Comparison of ENCODE assay signal across 18 cellular contexts in the genomic region with DNA sequence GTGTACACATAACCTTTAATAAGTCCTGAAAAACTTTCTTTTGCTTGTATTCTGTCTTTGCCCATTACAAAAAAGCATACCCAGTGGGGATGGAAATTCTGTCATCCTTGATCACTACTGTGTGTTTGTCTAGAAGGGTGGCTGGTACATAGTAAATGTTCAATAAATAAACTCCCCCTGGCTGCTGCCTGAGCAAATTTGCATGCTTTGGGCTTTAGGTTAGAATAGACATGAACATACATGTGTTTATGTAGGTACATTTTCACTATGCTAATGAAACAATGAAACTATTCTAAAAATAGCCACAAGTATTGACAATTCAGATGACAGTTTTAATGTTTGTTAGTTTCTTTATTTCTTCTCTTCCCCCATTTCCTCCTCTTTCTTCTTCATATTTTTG. TPM values are rescaled to one million over a fixed set of nuclear protein-coding genes. Genes with fewer than 3 reads are reported as not detected.
DNase-seq lines count a peak whose midpoint lies in the region; ATAC-seq, FAIRE-seq and TF ChIP-seq lines count a peak whose summit lies in the region.
"Had no signal": no experiment of that assay in that cellular context is flagged by ENCODE, and none has a peak within 500 bp of the region (broad histone marks: within the 10 kb centered on the region; RNA-seq: fewer than 3 reads in every experiment).

No MANE protein-coding gene starts in this region.

- no peak overlapping the region for H3K27ac ChIP-seq in GM12878 (ENCODE audit: control insufficient read depth, insufficient read depth)
- H3K27ac ChIP-seq: esophagus squamous epithelium, GM23248, Peyer's patch, sigmoid colon, suprapubic skin had no signal

- BruUV-seq in GM12878 (replicated peaks; lab: Mats Ljungman, UMichigan): no TSS peak

- DNase-seq in GM12878 (ENCODE audit: low read depth, low spot score): no peak
- no peak for DNase-seq in NCI-H2107 treated with DMSO at 0.1 percent for 48 hours (lab: John Stamatoyannopoulos, UW; ENCODE audit: unreplicated experiment)
- DNase-seq in activated CD4-positive, alpha-beta T cell treated with anti-CD3 and anti-CD28 coated beads for 48 hours: no peak
- DNase-seq in NK-92 (lab: John Stamatoyannopoulos, UW; ENCODE audit: unreplicated experiment): no peak
- DNase-seq: activated CD4-positive, alpha-beta memory T cell treated with anti-CD3 and anti-CD28 coated beads for 36 hours; activated T-cell treated with anti-CD3 and anti-CD28 coated beads, Interleukin-2, amount 50 U/mL, for 4 hours; esophagus squamous epithelium; glutamatergic neuron; GM23248; NCI-H1930; NCI-H69; Peyer's patch; sigmoid colon had no signal

- TF ChIP-seq EP300 in GM12878 (IDR thresholded peaks at IDR 0.05; ENCODE audit: borderline replicate concordance in 1 of 2, control insufficient read depth in 1 of 2, low read depth in 2 of 2, low read length in 2 of 2): no peak

- CTCF ChIA-PET in GM12878 (lab: Yijun Ruan, JAX): no interaction called here

- TF ChIP-seq POLR2A in GM12878 (IDR thresholded peaks at IDR 0.05; ENCODE audit: low read depth, low read length): no peak

- no peak overlapping the region for H3K4me3 ChIP-seq in GM12878
- H3K4me3 ChIP-seq: esophagus squamous epithelium, GM23248, Peyer's patch, sigmoid colon, suprapubic skin had no signal

- H3K4me2 ChIP-seq in GM12878 (ENCODE audit: control insufficient read depth, insufficient read depth): no peak overlapping the region

- H3K36me3 ChIP-seq in GM12878 (ENCODE audit: control insufficient read depth in 2 of 2, insufficient read depth in 2 of 2, low read length in 1 of 2): no peaks in the 10 kb centered on the region; a peak in 1 of 4 replicates
- H3K36me3 ChIP-seq: esophagus squamous epithelium, Peyer's patch, sigmoid colon, suprapubic skin had no signal

- H3K9me3 ChIP-seq in GM12878 (replicated peaks; ENCODE audit: control insufficient read depth, insufficient read depth, low read length): no peaks in the 10 kb centered on the region; the same call in 2 of the 3 replicates
- H3K9me3 ChIP-seq: esophagus squamous epithelium, Peyer's patch, sigmoid colon, suprapubic skin had no signal

- no peak overlapping the region for H3K9ac ChIP-seq in GM12878 (ENCODE audit: control insufficient read depth, insufficient read depth, low read length)
- H3K9ac ChIP-seq: GM23248 had no signal

- TF ChIP-seq RAD21 in GM12878 (IDR thresholded peaks at IDR 0.05; ENCODE audit: insufficient read depth, low read depth, low read length): no peak

- in situ Hi-C loops in GM12878 (cut with MboI): no loop called here

- RAD21 ChIA-PET in GM12878 (lab: Charles Lee; ENCODE audit: unreplicated experiment): no interaction called here

- no peak overlapping the region for H2AFZ ChIP-seq in GM12878 (ENCODE audit: control insufficient read depth, low read depth, low read length)
- H2AFZ ChIP-seq: GM23248 had no signal

- ATAC-seq in GM18858 (IDR thresholded peaks at IDR 0.05; ENCODE audit: unreplicated experiment) (peak; percentile 63), GM19467 (IDR thresholded peaks at IDR 0.05; ENCODE audit: unreplicated experiment) (peak; percentile 56), HG02973 (IDR thresholded peaks at IDR 0.05; ENCODE audit: unreplicated experiment) (peak; percentile 60), GM12878 (peak; percentile 65), HG02571 (IDR thresholded peaks at IDR 0.05; ENCODE audit: unreplicated experiment) (no peak)
- ATAC-seq: activated T-cell treated with anti-CD3 and anti-CD28 coated beads, Interleukin-2, amount 50 U/mL, for 4 hours had no signal

- SMC1A ChIA-PET in GM12878 (lab: Charles Lee; ENCODE audit: uncharacterized antibody, unreplicated experiment): no interaction called here

- H4K20me1 ChIP-seq in GM12878 (ENCODE audit: control insufficient read depth, insufficient read depth): no peaks in the 10 kb centered on the region

- H3K27me3 ChIP-seq in GM12878 (replicated peaks in 1 of 2; ENCODE audit: control insufficient read depth in 2 of 2, insufficient read depth in 2 of 2, low read length in 1 of 2): no peaks in the 10 kb centered on the region
- H3K27me3 ChIP-seq: esophagus squamous epithelium, Peyer's patch, sigmoid colon, suprapubic skin had no signal

- H3K4me1 ChIP-seq in GM12878 (ENCODE audit: control insufficient read depth, insufficient read depth, low read length): no peaks in the 10 kb centered on the region
- H3K4me1 ChIP-seq: esophagus squamous epithelium, sigmoid colon, suprapubic skin had no signal

- FAIRE-seq in GM12878 (lab: Jason Lieb, UNC): no peak

- intact Hi-C loops in GM12878 (cut with micrococcal nuclease; ENCODE audit: unreplicated experiment): no loop called here

- TF ChIP-seq CTCF in GM12878 (IDR thresholded peaks at IDR 0.05 in 2 of 3, conservative IDR thresholded peaks at IDR 0.05 in 1 of 3; ENCODE audit: control insufficient read depth in 2 of 3, extremely low read depth in 1 of 3, insufficient read depth in 1 of 3, low read depth in 3 of 3, low read length in 3 of 3): no peak

- no peaks in the 10 kb centered on the region for H3K79me2 ChIP-seq in GM12878 (ENCODE audit: control insufficient read depth, insufficient read depth, low read length)

- POLR2A ChIA-PET in GM12878 (lab: Charles Lee): no interaction called here

TF ChIP-seq in GM12878, 131 proteins besides CTCF, POLR2A, EP300 and RAD21:
- TF ChIP-seq NBN (IDR thresholded peaks at IDR 0.05) (no peak), CBX3 (IDR thresholded peaks at IDR 0.05; ENCODE audit: borderline replicate concordance, low read depth) (no peak), ZSCAN29 (IDR thresholded peaks at IDR 0.05) (no peak), IKZF2 (IDR thresholded peaks at IDR 0.05) (no peak), KAT2A (conservative IDR thresholded peaks at IDR 0.05; ENCODE audit: control insufficient read depth, low read depth, low read length) (no peak), MXI1 (IDR thresholded peaks at IDR 0.05; ENCODE audit: low read depth, low read length) (no peak), WRNIP1 (IDR thresholded peaks at IDR 0.05; ENCODE audit: borderline replicate concordance, low read depth, low read length) (no peak)
- TF ChIP-seq, protein P1, sequence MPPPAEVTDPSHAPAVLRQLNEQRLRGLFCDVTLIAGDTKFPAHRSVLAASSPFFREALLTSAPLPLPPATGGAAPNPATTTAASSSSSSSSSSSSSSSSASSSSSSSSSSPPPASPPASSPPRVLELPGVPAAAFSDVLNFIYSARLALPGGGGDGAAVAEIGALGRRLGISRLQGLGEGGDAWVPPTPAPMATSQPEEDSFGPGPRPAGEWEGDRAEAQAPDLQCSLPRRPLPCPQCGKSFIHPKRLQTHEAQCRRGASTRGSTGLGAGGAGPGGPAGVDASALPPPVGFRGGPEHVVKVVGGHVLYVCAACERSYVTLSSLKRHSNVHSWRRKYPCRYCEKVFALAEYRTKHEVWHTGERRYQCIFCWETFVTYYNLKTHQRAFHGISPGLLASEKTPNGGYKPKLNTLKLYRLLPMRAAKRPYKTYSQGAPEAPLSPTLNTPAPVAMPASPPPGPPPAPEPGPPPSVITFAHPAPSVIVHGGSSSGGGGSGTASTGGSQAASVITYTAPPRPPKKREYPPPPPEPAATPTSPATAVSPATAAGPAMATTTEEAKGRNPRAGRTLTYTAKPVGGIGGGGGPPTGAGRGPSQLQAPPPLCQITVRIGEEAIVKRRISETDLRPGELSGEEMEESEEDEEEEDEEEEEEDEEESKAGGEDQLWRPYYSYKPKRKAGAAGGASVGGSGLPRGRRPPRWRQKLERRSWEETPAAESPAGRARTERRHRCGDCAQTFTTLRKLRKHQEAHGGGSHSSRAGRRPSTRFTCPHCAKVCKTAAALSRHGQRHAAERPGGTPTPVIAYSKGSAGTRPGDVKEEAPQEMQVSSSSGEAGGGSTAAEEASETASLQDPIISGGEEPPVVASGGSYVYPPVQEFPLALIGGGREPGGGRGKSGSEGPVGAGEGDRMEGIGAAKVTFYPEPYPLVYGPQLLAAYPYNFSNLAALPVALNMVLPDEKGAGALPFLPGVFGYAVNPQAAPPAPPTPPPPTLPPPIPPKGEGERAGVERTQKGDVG (CRISPR knock-in tag; IDR thresholded peaks at IDR 0.05): no peak

RNA-seq across cellular contexts. Expression of a gene that starts 36.1 kb away (rescaled TPM):
- 8.0 and 13.8 TPM in 2 replicates for total RNA-seq in GM12878 (2013; cell fraction: nucleolus; rRNA removed)
- total RNA-seq in GM12878 (2014; rRNA removed) (16.9 and 18.6 TPM in 2 replicates), GM12878 (2014; rRNA removed; fragmentation: Illumina TruSeq; extraction: Trizol) (11.0 and 11.7 TPM in 2 replicates), GM12878 (2021) (12.1 and 12.7 TPM in 2 replicates)
- 3.5 TPM for polyA plus RNA-seq in GM12878 (2011; ENCODE audit: low read depth)
- polyA plus RNA-seq in GM12878 (2011; rRNA removed) (64.2 and 84.9 TPM in 2 replicates), GM12878 (2014; fragmentation: Illumina TruSeq; extraction: Trizol) (13.4 and 16.7 TPM in 2 replicates), GM12878 (2014; fragmentation: Nextera tagmentation; extraction: Ambion mirVana) (10 to 100 TPM; 12.5 to 32.0 TPM), GM12878 (2014; rRNA removed) (18.7 and 23.8 TPM in 2 replicates), GM12878 (2016; fragmentation: Nextera tagmentation; extraction: Ambion mirVana) (10 to 100 TPM; 15.5 to 20.1 TPM)
- polyA plus RNA-seq in GM12878 (2011; cell fraction: cytosol; rRNA removed): 35.8 and 56.5 TPM in 2 replicates
- 29.4 and 39.9 TPM in 2 replicates for polyA plus RNA-seq in GM12878 (2011; cell fraction: nucleus; rRNA removed)
- polyA plus RNA-seq in GM12878 (2012): 6.0 and 8.2 TPM in 2 replicates
- polyA minus RNA-seq in GM12878 (2011; rRNA and poly(A)+ RNA removed): 16.5 and 32.8 TPM in 2 replicates
- polyA minus RNA-seq in GM12878 (2011; cell fraction: cytosol; rRNA and poly(A)+ RNA removed): 13.7 and 17.5 TPM in 2 replicates
- polyA minus RNA-seq in GM12878 (2011; cell fraction: nucleus; rRNA and poly(A)+ RNA removed): 27.9 and 30.2 TPM in 2 replicates
